Comparison of ENCODE assay signal across 12 cellular contexts in genomic region chr17:50871898-50872297, GRCh38. TPM values are rescaled to one million over a fixed set of nuclear protein-coding genes. Genes with fewer than 3 reads are reported as not detected.
A peak's percentile ranks its signal among the peaks of the same experiment; 100 is the strongest.
DNase-seq lines count a peak whose midpoint lies in the region; ATAC-seq and TF ChIP-seq lines count a peak whose summit lies in the region.
"Had no signal": no experiment of that assay in that cellular context is flagged by ENCODE, and none has a peak within 500 bp of the region (broad histone marks: within the 10 kb centered on the region; RNA-seq: fewer than 3 reads in every experiment).

No MANE protein-coding gene starts in this region.

- H3K27ac Mint-ChIP-seq in WTC11 = 0 out of 2 replicates have a peak overlapping the region, but pooled peaks have one; percentile 7
- H3K27ac Mint-ChIP-seq in effector memory CD8-positive, alpha-beta T cell = peak overlapping the region; percentile 82 to 84

- H3K4me3 ChIP-seq in heart right ventricle (no peak overlapping the region), lower leg skin (ENCODE audit: low read depth, poor library complexity, severe bottlenecking) (no peak overlapping the region)

- H3K27me3 ChIP-seq in heart right ventricle = no peaks in the 10 kb centered on the region

- no peaks in the 10 kb centered on the region for H3K36me3 Mint-ChIP-seq in WTC11
- H3K36me3 Mint-ChIP-seq in effector memory CD8-positive, alpha-beta T cell (ENCODE audit: insufficient read depth) = peaks cover 14% of the 10 kb centered on the region

- no peak for TF ChIP-seq CTCF in heart right ventricle (IDR thresholded peaks at IDR 0.05)
- TF ChIP-seq CTCF in WTC11 (IDR thresholded peaks at IDR 0.05) = no peak
- no peak for TF ChIP-seq CTCF in lower leg skin (IDR thresholded peaks at IDR 0.05)
- TF ChIP-seq CTCF in GM10248 (IDR thresholded peaks at IDR 0.05; ENCODE audit: control extremely low read depth, extremely low read depth, low read depth, missing control alignments) = no peak

- ATAC-seq in heart right ventricle = no peak
- ATAC-seq in left ventricle myocardium superior = no peak
- no peak for ATAC-seq in WTC11
- no peak for ATAC-seq in effector memory CD8-positive, alpha-beta T cell (replicated peaks)

- H3K4me1 ChIP-seq in heart right ventricle = peaks cover 0 to 38% (median 28%) of the 10 kb centered on the region in 9 donors

- H3K9me3 ChIP-seq in heart right ventricle = no peaks in the 10 kb centered on the region

- CTCF ChIA-PET in WTC11 (lab: Charles Lee) = interaction anchor here (1.0 kb wide), 1 partner anchor 89 kb away, joined by 4 read pairs; no protein-coding TSS in a partner anchor
- CTCF ChIA-PET in GM10248 (lab: Yijun Ruan, JAX) = interaction anchor here (1.1 to 1.3 kb wide), 4 partner anchors 19 to 78 kb away, joined by 3 read pairs; no protein-coding TSS in a partner anchor

- H3K4me3 Mint-ChIP-seq in WTC11 = no peak overlapping the region
- peak overlapping the region; percentile 70 to 81 for H3K4me3 Mint-ChIP-seq in effector memory CD8-positive, alpha-beta T cell

- TF ChIP-seq POLR2A in lower leg skin (IDR thresholded peaks at IDR 0.05) = no peak

- intact Hi-C loops in heart right ventricle (cut with DNase I) = no loop called here
- intact Hi-C loops in left ventricle myocardium superior (cut with micrococcal nuclease) = no loop called here
- intact Hi-C loops in lower leg skin (cut with DNase I; ENCODE audit: low total_unique reads) = no loop called here

- H3K4me1 Mint-ChIP-seq in WTC11 = peaks cover 10% of the 10 kb centered on the region
- peaks cover 26 to 39% of the 10 kb centered on the region in 2 donors for H3K4me1 Mint-ChIP-seq in effector memory CD8-positive, alpha-beta T cell (ENCODE audit: low read depth in 2 of 2)

- H3K9me3 Mint-ChIP-seq in WTC11 = no peaks in the 10 kb centered on the region
- H3K9me3 Mint-ChIP-seq in effector memory CD8-positive, alpha-beta T cell = no peaks in the 10 kb centered on the region

- no peaks in the 10 kb centered on the region for H3K27me3 Mint-ChIP-seq in WTC11 (ENCODE audit: low read depth)
- H3K27me3 Mint-ChIP-seq in effector memory CD8-positive, alpha-beta T cell = no peaks in the 10 kb centered on the region

- peak overlapping the region in 7 of 10 donors; percentile 5 to 52 (median 32) for H3K27ac ChIP-seq in heart right ventricle
- H3K27ac ChIP-seq in temporal lobe (ENCODE audit: low read depth, low read length) = peak overlapping the region; percentile 25

- DNase-seq in heart right ventricle (no peak), left ventricle myocardium superior (no peak), WTC11 (ENCODE audit: low spot score) (no peak), lower leg skin (ENCODE audit: low spot score in 2 of 2) (no peak), globus pallidus (ENCODE audit: low spot score) (no peak), GM10248 (ENCODE audit: extremely low spot score) (no peak)
- DNase-seq in effector memory CD8-positive, alpha-beta T cell = no peak
- DNase-seq: DMS153, GOT3, SHP77 had no signal

- POLR2A ChIA-PET in WTC11 (lab: Charles Lee) (no interaction called here), GM10248 (lab: Yijun Ruan, JAX) (no interaction called here)

- H3K36me3 ChIP-seq in heart right ventricle = no peaks in the 10 kb centered on the region

- WGBS in heart right ventricle, 2 donors = 59 to 67% methylated on average over 2 of the region's 2 CpGs
- 80 to 81% methylated on average over 2 of the region's 2 CpGs for WGBS in lower leg skin, 2 donors

TF ChIP-seq in WTC11, 78 proteins besides CTCF, POLR2A, EP300 and RAD21:
- no peak for TF ChIP-seq NFYB (CRISPR knock-in tag; conservative IDR thresholded peaks at IDR 0.05; ENCODE audit: low read depth)
- no peak for TF ChIP-seq MXD4 (CRISPR knock-in tag; IDR thresholded peaks at IDR 0.05; ENCODE audit: borderline replicate concordance)
- TF ChIP-seq PREB (CRISPR knock-in tag; IDR thresholded peaks at IDR 0.05; ENCODE audit: borderline replicate concordance) = no peak
- no peak for TF ChIP-seq SMAD3 (CRISPR knock-in tag; IDR thresholded peaks at IDR 0.05; ENCODE audit: borderline replicate concordance)
- TF ChIP-seq ATF1 (CRISPR knock-in tag; IDR thresholded peaks at IDR 0.05) = no peak
- no peak for TF ChIP-seq ATF6 (CRISPR knock-in tag; IDR thresholded peaks at IDR 0.05)
- no peak for TF ChIP-seq GABPB1 (CRISPR knock-in tag; IDR thresholded peaks at IDR 0.05)
- no peak for TF ChIP-seq CBFB (CRISPR knock-in tag; IDR thresholded peaks at IDR 0.05; ENCODE audit: low read depth)
- TF ChIP-seq ZNF416 (CRISPR knock-in tag; IDR thresholded peaks at IDR 0.05) = no peak
- TF ChIP-seq CDX4 (CRISPR knock-in tag; IDR thresholded peaks at IDR 0.05; ENCODE audit: borderline replicate concordance) = no peak
- no peak for TF ChIP-seq NFATC4 (CRISPR knock-in tag; IDR thresholded peaks at IDR 0.05)
- TF ChIP-seq HMGA2 (CRISPR knock-in tag; IDR thresholded peaks at IDR 0.05) = no peak
- no peak for TF ChIP-seq E2F1 (CRISPR knock-in tag; IDR thresholded peaks at IDR 0.05)

RNA-seq across cellular contexts. Expression of gene TOB1, which starts 5.7 kb away (rescaled TPM):
- total RNA-seq in heart right ventricle = 100 to 1,000 TPM in 6 of 10 donors, 10 to 100 TPM in 4; 54.7 to 134 (median 106) TPM
- polyA plus RNA-seq in heart right ventricle = 10 to 100 TPM; 15.6 to 31.7 TPM
- 107 TPM for total RNA-seq in left ventricle myocardium superior
- total RNA-seq in WTC11 (2021) = 33.5 to 37.9 TPM (median 36.0 TPM) in 3 replicates
- total RNA-seq in temporal lobe = 12.3 TPM
- 100 to 1,000 TPM; 130 to 156 (median 142) TPM for total RNA-seq in lower leg skin

RNA-seq across cellular contexts. Expression of gene WFIKKN2, which starts 36.5 kb away (rescaled TPM):
- total RNA-seq in heart right ventricle (1 to 10 TPM in 2 of 10 donors, under 1 TPM in 8; 0.22 to 1.7 (median 0.54) TPM), left ventricle myocardium superior (0.07 TPM), WTC11 (2021) (0.07 to 0.11 TPM (median 0.09 TPM) in 3 replicates), temporal lobe (6.6 TPM), lower leg skin (under 1 TPM in 3 of 4 donors, not detected in 1; 0.26 to 0.61 (median 0.59) TPM)
- under 1 TPM; 0.10 to 0.51 TPM for polyA plus RNA-seq in heart right ventricle
- total RNA-seq: HT-29 had no signal
